ENCODE assay signal across 22 cellular contexts in genomic region chr1:10513199-10513598, GRCh38. TPM values are rescaled to one million over a fixed set of nuclear protein-coding genes. Genes with fewer than 3 reads are reported as not detected.
DNase-seq lines count a peak whose midpoint lies in the region; ATAC-seq and TF ChIP-seq lines count a peak whose summit lies in the region.
"Had no signal": no experiment of that assay in that cellular context is flagged by ENCODE, and none has a peak within 500 bp of the region (broad histone marks: within the 10 kb centered on the region; RNA-seq: fewer than 3 reads in every experiment).

No MANE protein-coding gene starts in this region.

- peak overlapping the region; percentile 29 to 35 for H3K4me3 Mint-ChIP-seq in activated T-cell treated with anti-CD3 and anti-CD28 coated beads, Interleukin-2, amount 50 U/mL, for 72 hours
- no peak overlapping the region for H3K4me3 Mint-ChIP-seq in activated T-cell treated with anti-CD3 and anti-CD28 coated beads, Interleukin-2, amount 50 U/mL, for 4 hours
- H3K4me3 Mint-ChIP-seq in activated naive CD8-positive, alpha-beta T cell treated with anti-CD3 and anti-CD28 coated beads, Interleukin-2, amount 50 U/mL, for 24 hours: peak overlapping the region; percentile 22
- peak overlapping the region; percentile 37 for H3K4me3 Mint-ChIP-seq in stimulated activated effector memory CD8-positive, alpha-beta T cell treated with anti-CD3 and anti-CD28 coated beads, Interleukin-12 subunit alpha, Interleukin-12 subunit beta, amount 100 ng/mL, for 72 hours
- H3K4me3 Mint-ChIP-seq: stimulated activated memory B cell treated with anti-CD40 and anti-IgM and Interleukin-4, amounts not matched to agents 10 μg/mL and 1 μg/mL and 100 μg/mL, for 72 hours had no signal

- H3K27ac Mint-ChIP-seq in activated T-cell treated with anti-CD3 and anti-CD28 coated beads, Interleukin-2, amount 50 U/mL, for 72 hours: peak overlapping the region; percentile 7
- no peak overlapping the region for H3K27ac Mint-ChIP-seq in activated naive CD8-positive, alpha-beta T cell treated with anti-CD3 and anti-CD28 coated beads, Interleukin-2, amount 50 U/mL, for 24 hours
- peak overlapping the region; percentile 67 for H3K27ac Mint-ChIP-seq in stimulated activated effector memory CD8-positive, alpha-beta T cell treated with anti-CD3 and anti-CD28 coated beads, Interleukin-12 subunit alpha, Interleukin-12 subunit beta, amount 100 ng/mL, for 72 hours

- DNase-seq in activated T-cell treated with anti-CD3 and anti-CD28 coated beads, Interleukin-2, amount 50 U/mL, for 72 hours: peak in 1 of 2 donors; percentile 9
- no peak for DNase-seq in activated T-cell treated with anti-CD3 and anti-CD28 coated beads, Interleukin-2, amount 50 U/mL, for 4 hours
- DNase-seq in SK-N-MC (ENCODE audit: low read depth, low spot score) (no peak), G401 (ENCODE audit: low spot score) (no peak), GM10248 (ENCODE audit: extremely low spot score) (no peak), glomerular visceral epithelial cell (ENCODE audit: extremely low spot score) (no peak)
- DNase-seq in activated naive CD8-positive, alpha-beta T cell treated with anti-CD3 and anti-CD28 coated beads, Interleukin-2, amount 50 U/mL, for 24 hours: no peak
- peak in 1 of 2 donors; percentile 66 for DNase-seq in stimulated activated effector memory CD8-positive, alpha-beta T cell treated with anti-CD3 and anti-CD28 coated beads, Interleukin-12 subunit alpha, Interleukin-12 subunit beta, amount 100 ng/mL, for 72 hours (ENCODE audit: low spot score in 2 of 2)
- DNase-seq: ACHN, DMS79 treated with DMSO at 0.1 percent for 48 hours, foreskin melanocyte, midbrain, NCI-H2029, NCI-H524 treated with DMSO at 0.1 percent for 48 hours, retina, Right ventricle myocardium superior, trophoblast cell had no signal

- TF ChIP-seq CTCF in GM10248 (IDR thresholded peaks at IDR 0.05; ENCODE audit: control extremely low read depth, extremely low read depth, low read depth, missing control alignments): no peak

- POLR2A ChIA-PET in GM10248 (lab: Yijun Ruan, JAX): no interaction called here

- H3K9ac ChIP-seq in SK-N-MC (ENCODE audit: insufficient read length): no peak overlapping the region

- no peaks in the 10 kb centered on the region for H3K36me3 ChIP-seq in SK-N-MC (ENCODE audit: insufficient read depth, low read length)
- H3K36me3 ChIP-seq: HAP-1 had no signal

- H3K9me3 Mint-ChIP-seq in activated T-cell treated with anti-CD3 and anti-CD28 coated beads, Interleukin-2, amount 50 U/mL, for 72 hours: no peaks in the 10 kb centered on the region
- H3K9me3 Mint-ChIP-seq in activated T-cell treated with anti-CD3 and anti-CD28 coated beads, Interleukin-2, amount 50 U/mL, for 4 hours: no peaks in the 10 kb centered on the region
- no peaks in the 10 kb centered on the region for H3K9me3 Mint-ChIP-seq in activated naive CD8-positive, alpha-beta T cell treated with anti-CD3 and anti-CD28 coated beads, Interleukin-2, amount 50 U/mL, for 24 hours
- H3K9me3 Mint-ChIP-seq in stimulated activated effector memory CD8-positive, alpha-beta T cell treated with anti-CD3 and anti-CD28 coated beads, Interleukin-12 subunit alpha, Interleukin-12 subunit beta, amount 100 ng/mL, for 72 hours: no peaks in the 10 kb centered on the region
- H3K9me3 Mint-ChIP-seq: stimulated activated memory B cell treated with anti-CD40 and anti-IgM and Interleukin-4, amounts not matched to agents 10 μg/mL and 1 μg/mL and 100 μg/mL, for 72 hours had no signal

- peak overlapping the region; percentile 17; the same call in 1 of the 2 replicates for H3K4me3 ChIP-seq in SK-N-MC
- H3K4me3 ChIP-seq: HAP-1 had no signal

- CTCF ChIA-PET in GM10248 (lab: Yijun Ruan, JAX): interaction anchor here (0.7 to 2.9 kb wide), 6 partner anchors 15 to 178 kb away, joined by 3 to 22 read pairs (median 3); no protein-coding TSS in a partner anchor

- in situ Hi-C loops in G401 (cut with HindIII; ENCODE audit: low sequenced_read_pairs): no loop called here

- H3K27me3 Mint-ChIP-seq in activated T-cell treated with anti-CD3 and anti-CD28 coated beads, Interleukin-2, amount 50 U/mL, for 72 hours (ENCODE audit: low read depth): no peaks in the 10 kb centered on the region
- no peaks in the 10 kb centered on the region for H3K27me3 Mint-ChIP-seq in activated T-cell treated with anti-CD3 and anti-CD28 coated beads, Interleukin-2, amount 50 U/mL, for 4 hours (ENCODE audit: low read depth)
- no peaks in the 10 kb centered on the region for H3K27me3 Mint-ChIP-seq in activated naive CD8-positive, alpha-beta T cell treated with anti-CD3 and anti-CD28 coated beads, Interleukin-2, amount 50 U/mL, for 24 hours
- H3K27me3 Mint-ChIP-seq: stimulated activated memory B cell treated with anti-CD40 and anti-IgM and Interleukin-4, amounts not matched to agents 10 μg/mL and 1 μg/mL and 100 μg/mL, for 72 hours had no signal

- ATAC-seq in activated T-cell treated with anti-CD3 and anti-CD28 coated beads, Interleukin-2, amount 50 U/mL, for 72 hours (replicated peaks in 1 of 2): no peak
- ATAC-seq in activated T-cell treated with anti-CD3 and anti-CD28 coated beads, Interleukin-2, amount 50 U/mL, for 4 hours: no peak
- ATAC-seq in activated naive CD8-positive, alpha-beta T cell treated with anti-CD3 and anti-CD28 coated beads, Interleukin-2, amount 50 U/mL, for 24 hours: no peak
- peak; percentile 34 for ATAC-seq in stimulated activated effector memory CD8-positive, alpha-beta T cell treated with anti-CD3 and anti-CD28 coated beads, Interleukin-12 subunit alpha, Interleukin-12 subunit beta, amount 100 ng/mL, for 72 hours
- ATAC-seq: activated CD4-positive, CD25-positive, alpha-beta regulatory T cell treated with anti-CD3 and anti-CD28 coated beads, Interleukin-2, amount 50 U/mL, for 24 hours; stimulated activated memory B cell treated with anti-CD40 and anti-IgM and Interleukin-4, amounts not matched to agents 10 μg/mL and 1 μg/mL and 100 μg/mL, for 72 hours had no signal

- H3K36me3 Mint-ChIP-seq in activated T-cell treated with anti-CD3 and anti-CD28 coated beads, Interleukin-2, amount 50 U/mL, for 72 hours (ENCODE audit: insufficient read depth in 2 of 2): peaks cover 0 to 3% of the 10 kb centered on the region in 2 donors
- peaks cover 3% of the 10 kb centered on the region for H3K36me3 Mint-ChIP-seq in activated T-cell treated with anti-CD3 and anti-CD28 coated beads, Interleukin-2, amount 50 U/mL, for 4 hours (ENCODE audit: insufficient read depth)
- no peaks in the 10 kb centered on the region for H3K36me3 Mint-ChIP-seq in activated naive CD8-positive, alpha-beta T cell treated with anti-CD3 and anti-CD28 coated beads, Interleukin-2, amount 50 U/mL, for 24 hours (ENCODE audit: low read depth)
- H3K36me3 Mint-ChIP-seq in stimulated activated effector memory CD8-positive, alpha-beta T cell treated with anti-CD3 and anti-CD28 coated beads, Interleukin-12 subunit alpha, Interleukin-12 subunit beta, amount 100 ng/mL, for 72 hours: no peaks in the 10 kb centered on the region

- no peaks in the 10 kb centered on the region for H3K9me3 ChIP-seq in SK-N-MC (ENCODE audit: low read depth, low read length)
- H3K9me3 ChIP-seq: HAP-1 had no signal

- H3K27ac ChIP-seq in SK-N-MC: peak overlapping the region; percentile 67; the same call in 1 of the 2 replicates
- H3K27ac ChIP-seq: epithelial cell of prostate, HL-60 had no signal

- peaks cover 78% of the 10 kb centered on the region for H3K4me1 Mint-ChIP-seq in activated T-cell treated with anti-CD3 and anti-CD28 coated beads, Interleukin-2, amount 50 U/mL, for 72 hours (ENCODE audit: low read depth)
- H3K4me1 Mint-ChIP-seq in activated T-cell treated with anti-CD3 and anti-CD28 coated beads, Interleukin-2, amount 50 U/mL, for 4 hours (ENCODE audit: low read depth): peaks cover 88% of the 10 kb centered on the region
- peaks cover 84% of the 10 kb centered on the region for H3K4me1 Mint-ChIP-seq in activated naive CD8-positive, alpha-beta T cell treated with anti-CD3 and anti-CD28 coated beads, Interleukin-2, amount 50 U/mL, for 24 hours
- H3K4me1 Mint-ChIP-seq in stimulated activated effector memory CD8-positive, alpha-beta T cell treated with anti-CD3 and anti-CD28 coated beads, Interleukin-12 subunit alpha, Interleukin-12 subunit beta, amount 100 ng/mL, for 72 hours: peaks cover 74% of the 10 kb centered on the region

RNA-seq across cellular contexts. Expression of gene PEX14, which starts 38.4 kb away (rescaled TPM):
- total RNA-seq in activated T-cell treated with anti-CD3 and anti-CD28 coated beads, Interleukin-2, amount 50 U/mL, for 72 hours: 10 to 100 TPM; 25.7 to 30.2 TPM
- 10 to 100 TPM; 21.6 to 23.4 (median 22.2) TPM for total RNA-seq in activated T-cell treated with anti-CD3 and anti-CD28 coated beads, Interleukin-2, amount 50 U/mL, for 4 hours
- 33.4 and 34.7 TPM in 2 replicates for total RNA-seq in G401 (2014; rRNA removed; shearing (Covaris generic))

RNA-seq across cellular contexts. Expression of gene DFFA, which starts 40.9 kb away (rescaled TPM):
- 10 to 100 TPM; 26.4 to 27.1 TPM for total RNA-seq in activated T-cell treated with anti-CD3 and anti-CD28 coated beads, Interleukin-2, amount 50 U/mL, for 72 hours
- total RNA-seq in activated T-cell treated with anti-CD3 and anti-CD28 coated beads, Interleukin-2, amount 50 U/mL, for 4 hours: 10 to 100 TPM; 62.9 to 81.5 (median 73.4) TPM
- total RNA-seq in G401 (2014; rRNA removed; shearing (Covaris generic)): 81.5 and 102 TPM in 2 replicates
